In genomic region chr1:27102707-27103468, GRCh38 we compare ENCODE assay signal across 8 cellular contexts. TPM values are rescaled to one million over a fixed set of nuclear protein-coding genes. Genes with fewer than 3 reads are reported as not detected.
DNase-seq lines count a peak whose midpoint lies in the region; ATAC-seq lines count a peak whose summit lies in the region.

No MANE protein-coding gene starts in this region.

- no peak for ATAC-seq in GM21526 (IDR thresholded peaks at IDR 0.05; ENCODE audit: low FRiP score, unreplicated experiment)

- in situ Hi-C loops in G401 (cut with HindIII; ENCODE audit: low sequenced_read_pairs), result no loop called here

- DNase-seq in G401 (ENCODE audit: low spot score) (peak; percentile 75), LHCN-M2 (ENCODE audit: low read depth) (peak; percentile 48), T-helper 9 cell (peak; percentile 79), anterior cingulate cortex (lab: John Stamatoyannopoulos, UW) (peak in 56 of 58 donors; percentile 18 to 87 (median 62)), hypothalamus (lab: John Stamatoyannopoulos, UW) (peak in 48 of 51 donors; percentile 9 to 87 (median 60)), A172 (ENCODE audit: low spot score) (no peak)
- DNase-seq in stimulated activated CD4-positive, alpha-beta T cell treated with anti-CD3 and anti-CD28 coated beads, Interleukin-12 subunit alpha, Interleukin-12 subunit beta, amount 100 ng/mL, for 48 hours (ENCODE audit: low read depth in 2 of 3, low spot score in 1 of 3), result peak; percentile 69 to 89 (median 73)

RNA-seq across cellular contexts. Expression of gene SLC9A1, which starts 52.0 kb away (rescaled TPM):
- 1.4 and 4.2 TPM in 2 replicates for total RNA-seq in G401 (2014; rRNA removed; shearing (Covaris generic))
- total RNA-seq in LHCN-M2 (2014; rRNA removed), result 14.9 and 16.7 TPM in 2 replicates
- 27.3 TPM for polyA plus RNA-seq in LHCN-M2 (2012)
- 2.3 and 5.2 TPM in 2 replicates for total RNA-seq in A172 (2014; rRNA removed; shearing (Covaris generic))
